Comparison of ENCODE assay signal across 23 cellular contexts in genomic region chr15:83656943-83657528, GRCh38. TPM values are rescaled to one million over a fixed set of nuclear protein-coding genes. Genes with fewer than 3 reads are reported as not detected.
DNase-seq lines count a peak whose midpoint lies in the region; ATAC-seq, FAIRE-seq and TF ChIP-seq lines count a peak whose summit lies in the region.
"Had no signal": no experiment of that assay in that cellular context is flagged by ENCODE, and none has a peak within 500 bp of the region (broad histone marks: within the 10 kb centered on the region; RNA-seq: fewer than 3 reads in every experiment).

No MANE protein-coding gene starts in this region.

- BruUV-seq in endothelial cell of umbilical vein (replicated peaks; lab: Mats Ljungman, UMichigan) = no TSS peak

- no peaks in the 10 kb centered on the region for H3K79me2 ChIP-seq in endothelial cell of umbilical vein (ENCODE audit: control insufficient read depth, insufficient read depth, low read length)

- TF ChIP-seq EP300 in stomach (IDR thresholded peaks at IDR 0.05) = no peak

- TF ChIP-seq POLR2A in heart left ventricle (IDR thresholded peaks at IDR 0.05) (no peak), endothelial cell of umbilical vein (IDR thresholded peaks at IDR 0.05; ENCODE audit: low read depth, low read length) (no peak), right lobe of liver (IDR thresholded peaks at IDR 0.05) (peak; percentile 21), stomach (IDR thresholded peaks at IDR 0.05) (no peak)

- 94 to 96% (median 95%) methylated on average over 10 of the region's 10 CpGs for WGBS in heart left ventricle, 4 donors
- WGBS in right lobe of liver (ENCODE audit: insufficient coverage, low coverage, low lambda C conversion rate, missing lambda C conversion rate) = 51% methylated on average over 10 of the region's 10 CpGs
- WGBS in stomach, 5 donors = 82 to 90% (median 85%) methylated on average over 10 of the region's 10 CpGs

- H3K27ac ChIP-seq in heart left ventricle = peak overlapping the region in 8 of 12 donors; percentile 15 to 90 (median 59)
- H3K27ac ChIP-seq in endothelial cell of umbilical vein (ENCODE audit: insufficient read depth, low read depth, low read length) = no peak overlapping the region
- peak overlapping the region; percentile 57 to 84 (median 75) for H3K27ac ChIP-seq in right lobe of liver
- peak overlapping the region in 3 of 5 donors; percentile 11 to 64 (median 40) for H3K27ac ChIP-seq in stomach
- H3K27ac ChIP-seq: PC-9, RWPE1 had no signal

- no peak overlapping the region for H3K4me2 ChIP-seq in endothelial cell of umbilical vein (ENCODE audit: insufficient read depth, low read length)
- H3K4me2 ChIP-seq: PC-9 had no signal

- no peak overlapping the region for H2AFZ ChIP-seq in endothelial cell of umbilical vein (ENCODE audit: low read depth, low read length)
- H2AFZ ChIP-seq: PC-9 had no signal

- H3K4me3 ChIP-seq in heart left ventricle (peak overlapping the region in 2 of 12 donors; percentile 67 to 78), endothelial cell of umbilical vein (replicated peaks in 1 of 3; ENCODE audit: insufficient read depth in 1 of 3, low read depth in 1 of 3, low read length in 3 of 3) (no peak overlapping the region), right lobe of liver (peak overlapping the region; percentile 1 to 34 (median 2)), stomach (no peak overlapping the region)
- H3K4me3 ChIP-seq: PC-9 had no signal

- peak; percentile 24 for FAIRE-seq in endothelial cell of umbilical vein (lab: Jason Lieb, UNC)
- FAIRE-seq: D721Med, HTR-8/SVneo had no signal

- no peaks in the 10 kb centered on the region for H3K9me1 ChIP-seq in endothelial cell of umbilical vein (replicated peaks; ENCODE audit: control insufficient read depth, extremely low read depth, insufficient read depth, low read length)

- H3K9me3 ChIP-seq in heart left ventricle (peaks cover 0 to 3% (median 0%) of the 10 kb centered on the region in 12 donors), endothelial cell of umbilical vein (replicated peaks; ENCODE audit: control insufficient read depth, insufficient read depth, low read length) (no peaks in the 10 kb centered on the region), right lobe of liver (no peaks in the 10 kb centered on the region), stomach (no peaks in the 10 kb centered on the region)

- no peak overlapping the region for H3K9ac ChIP-seq in endothelial cell of umbilical vein (replicated peaks; ENCODE audit: extremely low read depth, insufficient read depth, low read length)

- peaks cover 0 to 18% (median 0%) of the 10 kb centered on the region in 9 donors for H3K27me3 ChIP-seq in heart left ventricle
- peaks cover 19% of the 10 kb centered on the region in 2 experiments for H3K27me3 ChIP-seq in endothelial cell of umbilical vein (ENCODE audit: control insufficient read depth in 2 of 2, insufficient read depth in 2 of 2, low read length in 2 of 2)
- H3K27me3 ChIP-seq in right lobe of liver = no peaks in the 10 kb centered on the region
- peaks cover 0 to 30% (median 13%) of the 10 kb centered on the region in 3 donors for H3K27me3 ChIP-seq in stomach

- DNase-seq in heart left ventricle (no peak), Right ventricle myocardium superior (no peak), endothelial cell of umbilical vein (ENCODE audit: low read depth, low spot score) (no peak), right lobe of liver (peak; percentile 39 to 78 (median 63)), stomach (no peak), nucleus accumbens (lab: John Stamatoyannopoulos, UW) (no peak), NCI-H524 treated with DMSO at 0.1 percent for 48 hours (lab: John Stamatoyannopoulos, UW) (no peak)
- DNase-seq: 8988T, DMS79, MV-4-11, NCI-H1105 treated with DMSO at 0.1 percent for 48 hours, NCI-H2081 treated with DMSO at 0.1 percent for 48 hours, NCI-H2171 treated with DMSO at 0.1 percent for 48 hours, NCI-H526 treated with DMSO at 0.1 percent for 48 hours, PC-9 had no signal

- ATAC-seq in heart left ventricle (no peak), Right ventricle myocardium superior (ENCODE audit: poor library complexity) (no peak), right lobe of liver (peak; percentile 53 to 72 (median 68)), GM21786 (IDR thresholded peaks at IDR 0.05; ENCODE audit: unreplicated experiment) (no peak)
- ATAC-seq: SK-N-SH treated with all-trans-retinoic acid at 6 μM for 48 hours had no signal

- POLR2A ChIA-PET in endothelial cell of umbilical vein (lab: Charles Lee) = no interaction called here

- H4K20me1 ChIP-seq in endothelial cell of umbilical vein (replicated peaks; ENCODE audit: control insufficient read depth, extremely low read depth, insufficient read depth, low read length) = no peaks in the 10 kb centered on the region

- dilution Hi-C loops in endothelial cell of umbilical vein (cut with MboI; ENCODE audit: extremely low pct_ligation_motif_present, low sequenced_read_pairs) = no loop called here

- CTCF ChIA-PET in endothelial cell of umbilical vein (lab: Charles Lee) = no interaction called here

- intact Hi-C loops in heart left ventricle (cut with DNase I) = loop anchor here in 5 of 10 donors (5.0 to 10.0 kb wide), 5 partner anchors 40 to 378 kb away; no protein-coding TSS in a partner anchor
- intact Hi-C loops in Right ventricle myocardium superior (cut with DNase I) = loop anchor here (10.0 kb wide), 1 partner anchor 88 kb away; no protein-coding TSS in a partner anchor
- intact Hi-C loops in endothelial cell of umbilical vein (cut with micrococcal nuclease) = no loop called here
- intact Hi-C loops in right lobe of liver (cut with DNase I) = no loop called here
- intact Hi-C loops in stomach (cut with DNase I; ENCODE audit: low total_unique reads) = no loop called here

- TF ChIP-seq CTCF in heart left ventricle (IDR thresholded peaks at IDR 0.05) = no peak
- TF ChIP-seq CTCF in endothelial cell of umbilical vein (IDR thresholded peaks at IDR 0.05; ENCODE audit: extremely low read depth in 1 of 2, insufficient read depth in 1 of 2, low read depth in 1 of 2, low read length in 2 of 2) = no peak
- TF ChIP-seq CTCF in right lobe of liver (IDR thresholded peaks at IDR 0.05) = no peak
- TF ChIP-seq CTCF in stomach (IDR thresholded peaks at IDR 0.05) = no peak

- H3K4me1 ChIP-seq in heart left ventricle = peaks cover 0 to 55% (median 14%) of the 10 kb centered on the region in 12 donors
- no peaks in the 10 kb centered on the region for H3K4me1 ChIP-seq in endothelial cell of umbilical vein (ENCODE audit: control insufficient read depth, extremely low read depth, insufficient read depth, low read length)
- peaks cover 0 to 59% (median 15%) of the 10 kb centered on the region in 4 donors for H3K4me1 ChIP-seq in right lobe of liver
- peaks cover 11 to 62% (median 50%) of the 10 kb centered on the region in 4 donors for H3K4me1 ChIP-seq in stomach

- peaks cover 0 to 15% (median 0%) of the 10 kb centered on the region in 9 donors for H3K36me3 ChIP-seq in heart left ventricle
- H3K36me3 ChIP-seq in endothelial cell of umbilical vein (ENCODE audit: control insufficient read depth in 2 of 2, extremely low read depth in 1 of 2, insufficient read depth in 2 of 2, low read length in 2 of 2) = no peaks in the 10 kb centered on the region
- no peaks in the 10 kb centered on the region for H3K36me3 ChIP-seq in right lobe of liver
- H3K36me3 ChIP-seq in stomach = no peaks in the 10 kb centered on the region

TF ChIP-seq in endothelial cell of umbilical vein, 7 proteins besides CTCF, POLR2A, EP300 and RAD21:
- TF ChIP-seq MYC (IDR thresholded peaks at IDR 0.05; ENCODE audit: low read depth, low read length) (no peak), POLR2AphosphoS5 (IDR thresholded peaks at IDR 0.05; ENCODE audit: insufficient read depth, low read depth, low read length) (no peak), EZH2 (IDR thresholded peaks at IDR 0.05; ENCODE audit: borderline replicate concordance, low read depth, low read length, severe bottlenecking) (no peak), GATA2 (IDR thresholded peaks at IDR 0.05; ENCODE audit: insufficient read depth, insufficient read length, low read depth, low read length) (no peak), MAX (IDR thresholded peaks at IDR 0.05; ENCODE audit: insufficient read depth, insufficient read length) (no peak), JUN (IDR thresholded peaks at IDR 0.05; ENCODE audit: borderline replicate concordance, insufficient read depth, insufficient read length, low read depth) (no peak), FOS (IDR thresholded peaks at IDR 0.05; ENCODE audit: borderline replicate concordance, insufficient read depth, low read length) (no peak)
TF ChIP-seq in endothelial cell of umbilical vein: peak in this region for 0.

RNA-seq across cellular contexts. Expression of gene ADAMTSL3, which starts 3.1 kb away (rescaled TPM):
- total RNA-seq in heart left ventricle = 10 to 100 TPM in 3 of 9 donors, 1 to 10 TPM in 6; 6.6 to 13.2 (median 7.7) TPM
- polyA plus RNA-seq in heart left ventricle = 1 to 10 TPM; 1.3 to 2.6 TPM
- total RNA-seq in Right ventricle myocardium superior = 10.5 TPM
- total RNA-seq in endothelial cell of umbilical vein = not detected in 2 replicates
- not detected in 2 replicates for polyA plus RNA-seq in endothelial cell of umbilical vein
- polyA plus RNA-seq in endothelial cell of umbilical vein (2011; cell fraction: cytosol; rRNA removed) = not detected in 2 replicates
- polyA plus RNA-seq in endothelial cell of umbilical vein (2011; cell fraction: nucleus; rRNA removed) = 0.03 TPM in 1 of 2 replicates, not detected in the other
- not detected in 2 replicates for polyA plus RNA-seq in endothelial cell of umbilical vein (2012)
- not detected in 2 replicates for polyA minus RNA-seq in endothelial cell of umbilical vein
- polyA minus RNA-seq in endothelial cell of umbilical vein (2011; cell fraction: cytosol; rRNA and poly(A)+ RNA removed) = not detected
- not detected in 2 replicates for polyA minus RNA-seq in endothelial cell of umbilical vein (2011; cell fraction: nucleus; rRNA and poly(A)+ RNA removed)
- 10 to 100 TPM in 4 of 6 experiments, 1 to 10 TPM in 2; 7.5 to 28.7 (median 14.0) TPM for total RNA-seq in right lobe of liver
- total RNA-seq in stomach = 10 to 100 TPM in 2 of 5 donors, 1 to 10 TPM in 3; 4.3 to 54.9 (median 8.0) TPM
- polyA plus RNA-seq in stomach = 1 to 10 TPM; 1.1 to 2.6 (median 1.5) TPM
- total RNA-seq: B cell, M059J had no signal
- polyA plus RNA-seq: IgD-negative memory B cell had no signal

Comparison
In these comparisons a context has a peak if more than half of its experiments do, and no peak if none do; other contexts are left out.
1. ATAC-seq: peak in right lobe of liver (4 of 4); none in heart left ventricle (0 of 4), Right ventricle myocardium superior (single experiment) and GM21786 (single experiment).
2. DNase-seq: peak in right lobe of liver (3 of 3); none in heart left ventricle (0 of 5), Right ventricle myocardium superior (single experiment), endothelial cell of umbilical vein (single experiment), stomach (single experiment), nucleus accumbens (0 of 56) and NCI-H524 treated with DMSO at 0.1 percent for 48 hours (single experiment).
3. H3K4me3 ChIP-seq: peak in right lobe of liver (3 of 3); none in endothelial cell of umbilical vein (0 of 3) and stomach (0 of 4).